18 cellular contexts compared by ENCODE assay signal in the genomic region with DNA sequence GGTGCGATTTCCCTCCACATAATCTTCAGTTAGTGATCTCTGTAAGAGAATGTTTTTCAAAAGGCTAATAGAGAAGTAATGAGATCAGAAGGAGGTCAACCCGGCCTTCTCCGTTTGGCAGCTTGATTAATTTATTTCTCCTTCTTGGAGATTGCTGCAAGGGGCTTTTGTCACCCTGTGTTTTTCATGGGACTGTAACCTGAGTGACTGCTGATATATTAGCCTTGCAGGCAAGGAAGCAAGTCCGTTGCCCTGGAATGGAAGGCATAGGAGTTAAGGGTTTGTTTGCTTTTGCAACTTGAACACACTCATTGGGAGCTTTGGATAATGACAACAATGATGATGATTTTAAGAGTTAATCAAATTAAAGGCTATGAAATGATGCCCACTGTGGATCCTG.
DNase-seq lines count a peak whose midpoint lies in the region; ATAC-seq and TF ChIP-seq lines count a peak whose summit lies in the region.
"Had no signal": no experiment of that assay in that cellular context is flagged by ENCODE, and none has a peak within 500 bp of the region (broad histone marks: within the 10 kb centered on the region; RNA-seq: fewer than 3 reads in every experiment).

No MANE protein-coding gene starts in this region.

- H3K27me3 ChIP-seq in dorsolateral prefrontal cortex = no peaks in the 10 kb centered on the region
- H3K27me3 ChIP-seq: BLaER1 had no signal

- peak; percentile 40 for DNase-seq in NCI-H748 (lab: John Stamatoyannopoulos, UW; ENCODE audit: unreplicated experiment)
- DNase-seq in NCI-H748 treated with DMSO at 0.1 percent for 48 hours (lab: John Stamatoyannopoulos, UW) = no peak
- DNase-seq in NCI-H82 treated with DMSO at 0.1 percent for 48 hours (lab: John Stamatoyannopoulos, UW; ENCODE audit: unreplicated experiment) = peak; percentile 33
- DNase-seq in left kidney (ENCODE audit: low read depth, low spot score) = peak; percentile 90
- DNase-seq in progenitor cell of endocrine pancreas (ENCODE audit: low spot score, unreplicated experiment) = no peak
- DNase-seq in activated CD8-positive, alpha-beta memory T cell treated with anti-CD3 and anti-CD28 coated beads, Interleukin-2, amount 50 U/mL, for 48 hours = no peak
- DNase-seq in dorsolateral prefrontal cortex = no peak
- DNase-seq: CD8-positive, alpha-beta T cell; DMS79; MV-4-11; NCI-H187 treated with DMSO at 0.1 percent for 48 hours; NCI-H226; PC-3 had no signal

- ATAC-seq in GM21576 (IDR thresholded peaks at IDR 0.05; ENCODE audit: unreplicated experiment) = no peak
- ATAC-seq: A549; CD8-positive, alpha-beta T cell; PC-3 had no signal

- no peak overlapping the region for H3K27ac ChIP-seq in dorsolateral prefrontal cortex
- H3K27ac ChIP-seq: A549, BLaER1, KMS-11, RWPE1 had no signal

- no peak overlapping the region for H3K4me3 ChIP-seq in dorsolateral prefrontal cortex
- H3K4me3 ChIP-seq: A549, BLaER1 had no signal

- no peaks in the 10 kb centered on the region for H3K9me3 Mint-ChIP-seq in progenitor cell of endocrine pancreas (ENCODE audit: low read depth)
- H3K9me3 Mint-ChIP-seq: CD8-positive, alpha-beta T cell had no signal

- peak overlapping the region; percentile 70 for H3K27ac Mint-ChIP-seq in progenitor cell of endocrine pancreas
- H3K27ac Mint-ChIP-seq: CD8-positive, alpha-beta T cell had no signal

- no peaks in the 10 kb centered on the region for H3K36me3 Mint-ChIP-seq in progenitor cell of endocrine pancreas (ENCODE audit: insufficient read depth)
- H3K36me3 Mint-ChIP-seq: CD8-positive, alpha-beta T cell had no signal

- no peaks in the 10 kb centered on the region for H3K27me3 Mint-ChIP-seq in progenitor cell of endocrine pancreas

- H3K4me3 Mint-ChIP-seq in progenitor cell of endocrine pancreas (ENCODE audit: low read depth) = no peak overlapping the region
- H3K4me3 Mint-ChIP-seq: CD8-positive, alpha-beta T cell had no signal

- intact Hi-C loops in dorsolateral prefrontal cortex (cut with DNase I) = no loop called here

- TF ChIP-seq CTCF in progenitor cell of endocrine pancreas (IDR thresholded peaks at IDR 0.05; ENCODE audit: unreplicated experiment) (no peak), dorsolateral prefrontal cortex (IDR thresholded peaks at IDR 0.05 in 54 of 56, conservative IDR thresholded peaks at IDR 0.05 in 2 of 56; ENCODE audit: low read depth in 1 of 56, partially characterized antibody in 56 of 56) (no peak)

- peaks cover 48% of the 10 kb centered on the region for H3K4me1 Mint-ChIP-seq in progenitor cell of endocrine pancreas (ENCODE audit: low read depth)

Comparison
In these comparisons a context has a peak if more than half of its experiments do, and no peak if none do; other contexts are left out.
1. DNase-seq: peak in NCI-H748 (single experiment), NCI-H82 treated with DMSO at 0.1 percent for 48 hours (single experiment) and left kidney (single experiment); none in NCI-H748 treated with DMSO at 0.1 percent for 48 hours (single experiment), progenitor cell of endocrine pancreas (single experiment), activated CD8-positive, alpha-beta memory T cell treated with anti-CD3 and anti-CD28 coated beads, Interleukin-2, amount 50 U/mL, for 48 hours (single experiment) and dorsolateral prefrontal cortex (0 of 10).